In genomic region chr22:41657709-41658108, GRCh38 we compare ENCODE assay signal across 19 cellular contexts. TPM values are rescaled to one million over a fixed set of nuclear protein-coding genes. Genes with fewer than 3 reads are reported as not detected.
DNase-seq lines count a peak whose midpoint lies in the region; ATAC-seq lines count a peak whose summit lies in the region.
"Had no signal": no experiment of that assay in that cellular context is flagged by ENCODE, and none has a peak within 500 bp of the region (broad histone marks: within the 10 kb centered on the region; RNA-seq: fewer than 3 reads in every experiment).

No MANE protein-coding gene starts in this region.

- intact Hi-C loops in activated naive CD4-positive, alpha-beta T cell treated with anti-CD3 and anti-CD28 coated beads for 36 hours (cut with micrococcal nuclease) = no loop called here

- H3K27me3 Mint-ChIP-seq in activated naive CD4-positive, alpha-beta T cell treated with anti-CD3 and anti-CD28 coated beads for 36 hours (ENCODE audit: low read depth) = no peaks in the 10 kb centered on the region
- H3K27me3 Mint-ChIP-seq in T-helper 17 cell = no peaks in the 10 kb centered on the region
- H3K27me3 Mint-ChIP-seq: B cell had no signal

- H3K9me3 Mint-ChIP-seq in activated naive CD4-positive, alpha-beta T cell treated with anti-CD3 and anti-CD28 coated beads for 36 hours = no peaks in the 10 kb centered on the region
- H3K9me3 Mint-ChIP-seq: CD8-positive, alpha-beta T cell; HFFc6 had no signal

- H3K4me1 Mint-ChIP-seq in activated naive CD4-positive, alpha-beta T cell treated with anti-CD3 and anti-CD28 coated beads for 36 hours (ENCODE audit: low read depth) = no peaks in the 10 kb centered on the region
- peaks cover 2% of the 10 kb centered on the region for H3K4me1 Mint-ChIP-seq in T-helper 17 cell
- H3K4me1 Mint-ChIP-seq: B cell had no signal

- no peaks in the 10 kb centered on the region for H3K9me3 ChIP-seq in T-helper 17 cell (ENCODE audit: control insufficient read depth, low read length, poor library complexity, severe bottlenecking)
- H3K9me3 ChIP-seq: BLaER1 treated with 17β-estradiol and CSF1 and Interleukin-3, amounts not matched to agents 10 nM and 100 nM had no signal

- peaks cover 42% of the 10 kb centered on the region for H3K36me3 Mint-ChIP-seq in activated naive CD4-positive, alpha-beta T cell treated with anti-CD3 and anti-CD28 coated beads for 36 hours (ENCODE audit: low read depth)
- peaks cover 11% of the 10 kb centered on the region for H3K36me3 Mint-ChIP-seq in T-helper 17 cell (ENCODE audit: low read depth)

- peak overlapping the region; percentile 18 for H3K27ac Mint-ChIP-seq in activated naive CD4-positive, alpha-beta T cell treated with anti-CD3 and anti-CD28 coated beads for 36 hours
- peak overlapping the region; percentile 57 for H3K27ac Mint-ChIP-seq in T-helper 17 cell
- H3K27ac Mint-ChIP-seq: B cell; CD8-positive, alpha-beta T cell; HFFc6 had no signal

- CTCF ChIA-PET in activated naive CD4-positive, alpha-beta T cell treated with anti-CD3 and anti-CD28 coated beads for 36 hours (lab: Charles Lee) = no interaction called here

- ATAC-seq in T-helper 17 cell (no peak), HG03354 (IDR thresholded peaks at IDR 0.05; ENCODE audit: poor library complexity, severe bottlenecking, unreplicated experiment) (no peak), HG03045 (IDR thresholded peaks at IDR 0.05; ENCODE audit: unreplicated experiment) (no peak)
- ATAC-seq: CD8-positive, alpha-beta T cell; HCT116; HepG2 had no signal

- H3K4me3 Mint-ChIP-seq in activated naive CD4-positive, alpha-beta T cell treated with anti-CD3 and anti-CD28 coated beads for 36 hours = no peak overlapping the region
- H3K4me3 Mint-ChIP-seq in T-helper 17 cell = peak overlapping the region; percentile 33
- H3K4me3 Mint-ChIP-seq: B cell; CD8-positive, alpha-beta T cell; HFFc6 had no signal

- no peak for DNase-seq in activated naive CD4-positive, alpha-beta T cell treated with anti-CD3 and anti-CD28 coated beads for 36 hours
- DNase-seq in activated naive CD4-positive, alpha-beta T cell treated with Interleukin-2 at 50 U/mL for 16 hours = no peak
- DNase-seq in T-helper 17 cell (no peak), islet precursor cell (peak; percentile 17), NOMO-1 treated with DMSO at 0.1 percent for 48 hours (lab: John Stamatoyannopoulos, UW; ENCODE audit: unreplicated experiment) (no peak)
- DNase-seq: 8988T; Calu3; CD8-positive, alpha-beta T cell; DMS79 treated with DMSO at 0.1 percent for 48 hours; GF-D8; GOT3; H7; HFFc6 had no signal

RNA-seq across cellular contexts. Expression of gene SNU13, which starts 31.0 kb away (rescaled TPM):
- total RNA-seq in activated naive CD4-positive, alpha-beta T cell treated with anti-CD3 and anti-CD28 coated beads for 36 hours = 100 to 1,000 TPM; 265 to 277 TPM
- 100 to 1,000 TPM; 120 to 148 TPM for total RNA-seq in T-helper 17 cell

RNA-seq across cellular contexts. Expression of gene XRCC6, which starts 36.6 kb away (rescaled TPM):
- total RNA-seq in activated naive CD4-positive, alpha-beta T cell treated with anti-CD3 and anti-CD28 coated beads for 36 hours = 100 to 1,000 TPM; 424 to 436 TPM
- 100 to 1,000 TPM; 147 to 165 TPM for total RNA-seq in T-helper 17 cell

RNA-seq across cellular contexts. Expression of gene DESI1, which starts 36.9 kb away (rescaled TPM):
- total RNA-seq in activated naive CD4-positive, alpha-beta T cell treated with anti-CD3 and anti-CD28 coated beads for 36 hours = 10 to 100 TPM; 57.3 to 64.8 TPM
- total RNA-seq in T-helper 17 cell = 10 to 100 TPM; 16.3 to 19.1 TPM

RNA-seq across cellular contexts. Expression of gene MEI1, which starts 41.6 kb away (rescaled TPM):
- 10 to 100 TPM; 28.4 to 28.8 TPM for total RNA-seq in activated naive CD4-positive, alpha-beta T cell treated with anti-CD3 and anti-CD28 coated beads for 36 hours
- total RNA-seq in T-helper 17 cell = 10 to 100 TPM; 53.8 to 60.9 TPM
- total RNA-seq: H7 had no signal
